Comparison of ENCODE assay signal across 15 cellular contexts in genomic region chr2:47568164-47568861, GRCh38. TPM values are rescaled to one million over a fixed set of nuclear protein-coding genes. Genes with fewer than 3 reads are reported as not detected.
DNase-seq lines count a peak whose midpoint lies in the region; ATAC-seq and TF ChIP-seq lines count a peak whose summit lies in the region.
"Had no signal": no experiment of that assay in that cellular context is flagged by ENCODE, and none has a peak within 500 bp of the region (broad histone marks: within the 10 kb centered on the region; RNA-seq: fewer than 3 reads in every experiment).

No MANE protein-coding gene starts in this region.

- H3K27ac Mint-ChIP-seq in GM23338 = no peak overlapping the region
- H3K27ac Mint-ChIP-seq: stimulated activated naive CD8-positive, alpha-beta T cell treated with anti-CD3 and anti-CD28 coated beads, Interleukin-15, Interleukin-2, amounts not matched to agents 100 ng/mL and 50 ng/mL, for 24 hours had no signal

- H3K27me3 ChIP-seq in BLaER1 treated with 17β-estradiol and CSF1 and Interleukin-3, amounts not matched to agents 10 nM and 100 nM = peaks cover 56 to 67% (median 63%) of the 10 kb centered on the region in 11 experiments
- H3K27me3 ChIP-seq in GM23338 (ENCODE audit: insufficient read depth) (peaks cover 48% of the 10 kb centered on the region), OCI-LY1 (ENCODE audit: insufficient read depth, low read length) (no peaks in the 10 kb centered on the region; the same call in 1 of the 2 replicates)

- H3F3A ChIP-seq in GM23338 (replicated peaks; ENCODE audit: low read depth) (no peaks in the 10 kb centered on the region), OCI-LY1 (ENCODE audit: insufficient read depth, low read length) (no peaks in the 10 kb centered on the region)

- H3K4me2 ChIP-seq in BLaER1 treated with 17β-estradiol and CSF1 and Interleukin-3, amounts not matched to agents 10 nM and 100 nM = peak overlapping the region in 7 of 11 experiments; percentile 98 to 100 (median 99); a peak in 12 of 22 replicates
- H3K4me2 ChIP-seq in GM23338 (peak overlapping the region; percentile 96), OCI-LY1 (ENCODE audit: low read length) (peak overlapping the region; percentile 100)

- peaks cover 19 to 39% (median 29%) of the 10 kb centered on the region in 10 experiments for H3K4me1 ChIP-seq in BLaER1 treated with 17β-estradiol and CSF1 and Interleukin-3, amounts not matched to agents 10 nM and 100 nM
- H3K4me1 ChIP-seq in GM23338 (ENCODE audit: insufficient read depth) (peaks cover 12% of the 10 kb centered on the region), OCI-LY1 (ENCODE audit: insufficient read depth, low read length, severe bottlenecking) (peaks cover 52% of the 10 kb centered on the region)
- H3K4me1 ChIP-seq: colonic mucosa had no signal

- peaks cover 21% of the 10 kb centered on the region for H3K4me1 Mint-ChIP-seq in GM23338

- H3K27me3 Mint-ChIP-seq in GM23338 (ENCODE audit: insufficient read depth, low read depth, poor library complexity) = peaks cover 40% of the 10 kb centered on the region

- H4K20me1 ChIP-seq in BLaER1 treated with 17β-estradiol and CSF1 and Interleukin-3, amounts not matched to agents 10 nM and 100 nM = peaks cover 0 to 45% (median 24%) of the 10 kb centered on the region in 11 experiments; a peak in 15 of 22 replicates
- H4K20me1 ChIP-seq in GM23338 (replicated peaks; ENCODE audit: insufficient read depth) = peaks cover 13% of the 10 kb centered on the region; the same call in 1 of the 2 replicates
- no peaks in the 10 kb centered on the region for H4K20me1 ChIP-seq in OCI-LY1 (ENCODE audit: insufficient read depth, low read length)

- DNase-seq in GM23338 (ENCODE audit: low spot score) (no peak), DMS153 treated with DMSO at 0.1 percent for 48 hours (lab: John Stamatoyannopoulos, UW; ENCODE audit: unreplicated experiment) (no peak), COLO829 (ENCODE audit: low spot score) (no peak)
- DNase-seq: colonic mucosa; islet precursor cell; Kasumi-1; Right ventricle myocardium superior; stimulated activated CD4-positive, alpha-beta T cell treated with anti-CD3 and anti-CD28 coated beads, Interleukin-4, amount 100 ng/mL, for 24 hours had no signal

- peak overlapping the region; percentile 85 for H3K4me3 Mint-ChIP-seq in GM23338

- H3K36me3 ChIP-seq in BLaER1 treated with 17β-estradiol and CSF1 and Interleukin-3, amounts not matched to agents 10 nM and 100 nM = no peaks in the 10 kb centered on the region
- H3K36me3 ChIP-seq in GM23338 (ENCODE audit: insufficient read depth) = no peaks in the 10 kb centered on the region
- peaks cover 28% of the 10 kb centered on the region for H3K36me3 ChIP-seq in OCI-LY1 (ENCODE audit: insufficient read depth, low read length)
- H3K36me3 ChIP-seq: colonic mucosa, right atrium auricular region had no signal

- no peak overlapping the region for H3K27ac ChIP-seq in BLaER1 treated with 17β-estradiol and CSF1 and Interleukin-3, amounts not matched to agents 10 nM and 100 nM
- H3K27ac ChIP-seq in GM23338 (ENCODE audit: low read depth) (no peak overlapping the region), OCI-LY1 (ENCODE audit: low read depth, low read length, poor library complexity, severe bottlenecking) (peak overlapping the region; percentile 62)
- H3K27ac ChIP-seq: colonic mucosa, right atrium auricular region had no signal

- no peaks in the 10 kb centered on the region for H3K9me2 ChIP-seq in GM23338 (ENCODE audit: insufficient read depth)
- no peaks in the 10 kb centered on the region for H3K9me2 ChIP-seq in OCI-LY1 (ENCODE audit: low read depth, low read length)

- peak overlapping the region in 5 of 10 experiments; percentile 67 to 70 (median 70); a peak in 9 of 20 replicates for H3K4me3 ChIP-seq in BLaER1 treated with 17β-estradiol and CSF1 and Interleukin-3, amounts not matched to agents 10 nM and 100 nM
- H3K4me3 ChIP-seq in GM23338 (peak overlapping the region; percentile 84; the same call in 1 of the 2 replicates), OCI-LY1 (ENCODE audit: low read depth, low read length, poor library complexity, severe bottlenecking) (peak overlapping the region; percentile 87), iPS-18c (ENCODE audit: insufficient read depth, low read depth, low read length) (peak overlapping the region; percentile 49; the same call in 1 of the 2 replicates)
- H3K4me3 ChIP-seq: colonic mucosa had no signal

- no peak overlapping the region for H2AFZ ChIP-seq in GM23338
- H2AFZ ChIP-seq in OCI-LY1 (ENCODE audit: low read length) = no peak overlapping the region

- H3K9ac ChIP-seq in BLaER1 treated with 17β-estradiol and CSF1 and Interleukin-3, amounts not matched to agents 10 nM and 100 nM = no peak overlapping the region
- H3K9ac ChIP-seq in OCI-LY1 (ENCODE audit: low read length) = peak overlapping the region; percentile 78

- no peak for ATAC-seq in GM23338
- no peak for ATAC-seq in GM18498 (IDR thresholded peaks at IDR 0.05; ENCODE audit: unreplicated experiment)
- ATAC-seq in GM18520 (IDR thresholded peaks at IDR 0.05; ENCODE audit: unreplicated experiment) = no peak

- no peaks in the 10 kb centered on the region; the same call in 2 of the 3 replicates for H3K36me3 Mint-ChIP-seq in GM23338 (ENCODE audit: low read depth)

- H3K79me2 ChIP-seq in GM23338 (replicated peaks; ENCODE audit: insufficient read depth) (peaks cover 20% of the 10 kb centered on the region), OCI-LY1 (ENCODE audit: insufficient read depth, low read length) (peaks cover 58% of the 10 kb centered on the region)

- H3K9me3 Mint-ChIP-seq in GM23338 = no peaks in the 10 kb centered on the region; the same call in 2 of the 3 replicates
- H3K9me3 Mint-ChIP-seq: stimulated activated naive CD8-positive, alpha-beta T cell treated with anti-CD3 and anti-CD28 coated beads, Interleukin-15, Interleukin-2, amounts not matched to agents 100 ng/mL and 50 ng/mL, for 24 hours had no signal

- no peak for TF ChIP-seq CTCF in GM23338 (conservative IDR thresholded peaks at IDR 0.05; ENCODE audit: low read depth in 2 of 2)
- no peak for TF ChIP-seq CTCF in OCI-LY1 (IDR thresholded peaks at IDR 0.05; ENCODE audit: low read length)

- peaks cover 0 to 15% (median 8%) of the 10 kb centered on the region in 11 experiments; a peak in 14 of 22 replicates for H3K9me3 ChIP-seq in BLaER1 treated with 17β-estradiol and CSF1 and Interleukin-3, amounts not matched to agents 10 nM and 100 nM (replicated peaks in 1 of 11)
- H3K9me3 ChIP-seq in OCI-LY1 (ENCODE audit: low read length) (no peaks in the 10 kb centered on the region), iPS-18c (ENCODE audit: control insufficient read depth, insufficient read depth, low read length) (no peaks in the 10 kb centered on the region)
- H3K9me3 ChIP-seq: colonic mucosa, right atrium auricular region had no signal

TF ChIP-seq in GM23338, 12 proteins besides CTCF, POLR2A, EP300 and RAD21:
- TF ChIP-seq POLR2AphosphoS5 (IDR thresholded peaks at IDR 0.05; ENCODE audit: low read depth) = no peak

RNA-seq across cellular contexts. Expression of gene KCNK12, which starts 2.5 kb away (rescaled TPM):
- total RNA-seq in GM23338 (2014; rRNA removed; shearing (Covaris generic)) = 17.3 and 17.5 TPM in 2 replicates
- polyA plus RNA-seq in GM23338 (2016; fragmentation: Nextera tagmentation; extraction: Ambion mirVana) = 6.6 and 7.1 TPM in 2 replicates
- total RNA-seq: right atrium auricular region had no signal
